ENCODE assay signal across 8 cellular contexts in genomic region chr21:43494279-43495012, GRCh38.
DNase-seq lines count a peak whose midpoint lies in the region; ATAC-seq, FAIRE-seq and TF ChIP-seq lines count a peak whose summit lies in the region.
"Not testable (repeated sequence)": the region's sequence is repeated elsewhere in the genome, so short reads cannot be mapped to it uniquely, and the experiment has no call there.

No MANE protein-coding gene starts in this region.

- TF ChIP-seq POLR2A in H54 (IDR thresholded peaks at IDR 0.05; ENCODE audit: low read depth, low read length); GM12878 (IDR thresholded peaks at IDR 0.05; ENCODE audit: low read depth, low read length); gastroesophageal sphincter (IDR thresholded peaks at IDR 0.05): not testable (repeated sequence)

- H3K27me3 Mint-ChIP-seq in activated CD8-positive, alpha-beta T cell treated with anti-CD3 and anti-CD28 coated beads, Interleukin-2, amount 10 ng/mL, durations not matched to agents 7 days and 5 days (ENCODE audit: low read depth); natural killer cell treated with Interleukin-12 subunit alpha and Interleukin-12 subunit beta and Interleukin-15 and Interleukin-18, amount 100 ng/mL, for 72 hours; stimulated activated naive B cell treated with anti-CD40 and anti-IgM and Interleukin-4, amounts not matched to agents 10 μg/mL and 1 μg/mL and 100 μg/mL, for 72 hours: not testable (repeated sequence)

- H3K27ac Mint-ChIP-seq in activated CD8-positive, alpha-beta T cell treated with anti-CD3 and anti-CD28 coated beads, Interleukin-2, amount 10 ng/mL, durations not matched to agents 7 days and 5 days; natural killer cell treated with Interleukin-12 subunit alpha and Interleukin-12 subunit beta and Interleukin-15 and Interleukin-18, amount 100 ng/mL, for 72 hours; stimulated activated naive B cell treated with anti-CD40 and anti-IgM and Interleukin-4, amounts not matched to agents 10 μg/mL and 1 μg/mL and 100 μg/mL, for 72 hours: not testable (repeated sequence)

- not testable (repeated sequence) for H3K79me2 ChIP-seq in GM12878 (ENCODE audit: control insufficient read depth, insufficient read depth, low read length)

- H3K4me2 ChIP-seq in GM12878 (ENCODE audit: control insufficient read depth, insufficient read depth) = not testable (repeated sequence)

- peak; percentile 57 for FAIRE-seq in H54 (lab: Jason Lieb, UNC)
- FAIRE-seq in RCC 7860 (lab: Jason Lieb, UNC) = peak; percentile 97
- FAIRE-seq in GM12878 (lab: Jason Lieb, UNC) = not testable (repeated sequence)

- not testable (repeated sequence) for H3K4me1 ChIP-seq in GM12878 (ENCODE audit: control insufficient read depth, insufficient read depth, low read length); gastroesophageal sphincter; left lung

- not testable (repeated sequence) for H3K27ac ChIP-seq in GM12878 (ENCODE audit: control insufficient read depth, insufficient read depth); gastroesophageal sphincter; left lung

- intact Hi-C loops in GM12878 (cut with micrococcal nuclease; ENCODE audit: unreplicated experiment); left lung (cut with DNase I): not testable (repeated sequence)

- not testable (repeated sequence) for H3K9me3 ChIP-seq in GM12878 (replicated peaks; ENCODE audit: control insufficient read depth, insufficient read depth, low read length); gastroesophageal sphincter; left lung

- not testable (repeated sequence) for H3K27me3 ChIP-seq in GM12878 (replicated peaks in 1 of 2; ENCODE audit: control insufficient read depth in 2 of 2, insufficient read depth in 2 of 2, low read length in 1 of 2); gastroesophageal sphincter; left lung

- H2AFZ ChIP-seq in GM12878 (ENCODE audit: control insufficient read depth, low read depth, low read length) = not testable (repeated sequence)

- in situ Hi-C loops in GM12878 (cut with MboI) = not testable (repeated sequence)

- not testable (repeated sequence) for H3K9me3 Mint-ChIP-seq in activated CD8-positive, alpha-beta T cell treated with anti-CD3 and anti-CD28 coated beads, Interleukin-2, amount 10 ng/mL, durations not matched to agents 7 days and 5 days (ENCODE audit: insufficient read depth); natural killer cell treated with Interleukin-12 subunit alpha and Interleukin-12 subunit beta and Interleukin-15 and Interleukin-18, amount 100 ng/mL, for 72 hours; stimulated activated naive B cell treated with anti-CD40 and anti-IgM and Interleukin-4, amounts not matched to agents 10 μg/mL and 1 μg/mL and 100 μg/mL, for 72 hours

- POLR2A ChIA-PET in activated CD8-positive, alpha-beta T cell treated with anti-CD3 and anti-CD28 coated beads, Interleukin-2, amount 10 ng/mL, durations not matched to agents 7 days and 5 days (lab: Charles Lee); GM12878 (lab: Charles Lee): not testable (repeated sequence)

- not testable (repeated sequence) for H3K4me3 ChIP-seq in GM12878, gastroesophageal sphincter, left lung

- H4K20me1 ChIP-seq in GM12878 (ENCODE audit: control insufficient read depth, insufficient read depth) = not testable (repeated sequence)

- H3K4me1 Mint-ChIP-seq in activated CD8-positive, alpha-beta T cell treated with anti-CD3 and anti-CD28 coated beads, Interleukin-2, amount 10 ng/mL, durations not matched to agents 7 days and 5 days (ENCODE audit: low read depth); natural killer cell treated with Interleukin-12 subunit alpha and Interleukin-12 subunit beta and Interleukin-15 and Interleukin-18, amount 100 ng/mL, for 72 hours (ENCODE audit: low read depth in 2 of 2); stimulated activated naive B cell treated with anti-CD40 and anti-IgM and Interleukin-4, amounts not matched to agents 10 μg/mL and 1 μg/mL and 100 μg/mL, for 72 hours: not testable (repeated sequence)

- CTCF ChIA-PET in activated CD8-positive, alpha-beta T cell treated with anti-CD3 and anti-CD28 coated beads, Interleukin-2, amount 10 ng/mL, durations not matched to agents 7 days and 5 days (lab: Charles Lee); GM12878 (lab: Yijun Ruan, JAX): not testable (repeated sequence)

- H3K36me3 ChIP-seq in GM12878 (ENCODE audit: control insufficient read depth in 2 of 2, insufficient read depth in 2 of 2, low read length in 1 of 2); gastroesophageal sphincter; left lung: not testable (repeated sequence)

- H3K9ac ChIP-seq in GM12878 (ENCODE audit: control insufficient read depth, insufficient read depth, low read length) = not testable (repeated sequence)

- not testable (repeated sequence) for TF ChIP-seq CTCF in GM12878 (IDR thresholded peaks at IDR 0.05 in 2 of 3, conservative IDR thresholded peaks at IDR 0.05 in 1 of 3; ENCODE audit: control insufficient read depth in 2 of 3, extremely low read depth in 1 of 3, insufficient read depth in 1 of 3, low read depth in 3 of 3, low read length in 3 of 3); gastroesophageal sphincter (IDR thresholded peaks at IDR 0.05); left lung (IDR thresholded peaks at IDR 0.05)

- H3K4me3 Mint-ChIP-seq in activated CD8-positive, alpha-beta T cell treated with anti-CD3 and anti-CD28 coated beads, Interleukin-2, amount 10 ng/mL, durations not matched to agents 7 days and 5 days; natural killer cell treated with Interleukin-12 subunit alpha and Interleukin-12 subunit beta and Interleukin-15 and Interleukin-18, amount 100 ng/mL, for 72 hours; stimulated activated naive B cell treated with anti-CD40 and anti-IgM and Interleukin-4, amounts not matched to agents 10 μg/mL and 1 μg/mL and 100 μg/mL, for 72 hours: not testable (repeated sequence)

- not testable (repeated sequence) for TF ChIP-seq EP300 in GM12878 (IDR thresholded peaks at IDR 0.05; ENCODE audit: borderline replicate concordance in 1 of 2, control insufficient read depth in 1 of 2, low read depth in 2 of 2, low read length in 2 of 2); gastroesophageal sphincter (IDR thresholded peaks at IDR 0.05)

- WGBS in GM12878 (ENCODE audit: insufficient coverage, insufficient replicate concordance, low lambda C conversion rate, missing lambda C conversion rate) = no CpG with 5 or more reads among the region's 18 CpGs
- WGBS in gastroesophageal sphincter (ENCODE audit: low coverage in 1 of 2), 2 donors = no CpG with 5 or more reads among the region's 18 CpGs

- BruUV-seq in GM12878 (replicated peaks; lab: Mats Ljungman, UMichigan) = not testable (repeated sequence)

- H3K36me3 Mint-ChIP-seq in activated CD8-positive, alpha-beta T cell treated with anti-CD3 and anti-CD28 coated beads, Interleukin-2, amount 10 ng/mL, durations not matched to agents 7 days and 5 days (ENCODE audit: low read depth); natural killer cell treated with Interleukin-12 subunit alpha and Interleukin-12 subunit beta and Interleukin-15 and Interleukin-18, amount 100 ng/mL, for 72 hours; stimulated activated naive B cell treated with anti-CD40 and anti-IgM and Interleukin-4, amounts not matched to agents 10 μg/mL and 1 μg/mL and 100 μg/mL, for 72 hours: not testable (repeated sequence)

- RAD21 ChIA-PET in GM12878 (lab: Charles Lee; ENCODE audit: unreplicated experiment) = not testable (repeated sequence)

- TF ChIP-seq RAD21 in GM12878 (IDR thresholded peaks at IDR 0.05; ENCODE audit: insufficient read depth, low read depth, low read length) = not testable (repeated sequence)

- SMC1A ChIA-PET in GM12878 (lab: Charles Lee; ENCODE audit: uncharacterized antibody, unreplicated experiment) = not testable (repeated sequence)

- DNase-seq in H54 (ENCODE audit: insufficient read length, low spot score); RCC 7860 (ENCODE audit: low spot score); activated CD8-positive, alpha-beta T cell treated with anti-CD3 and anti-CD28 coated beads, Interleukin-2, amount 10 ng/mL, durations not matched to agents 7 days and 5 days; GM12878 (ENCODE audit: low read depth, low spot score); stimulated activated naive B cell treated with anti-CD40 and anti-IgM and Interleukin-4, amounts not matched to agents 10 μg/mL and 1 μg/mL and 100 μg/mL, for 72 hours: not testable (repeated sequence)
- peak; percentile 33 to 35 for DNase-seq in left lung
- peak; percentile 54 for DNase-seq in natural killer cell treated with Interleukin-12 subunit alpha and Interleukin-12 subunit beta and Interleukin-15 and Interleukin-18, amount 100 ng/mL, for 72 hours (ENCODE audit: low spot score)

- ATAC-seq in activated CD8-positive, alpha-beta T cell treated with anti-CD3 and anti-CD28 coated beads, Interleukin-2, amount 10 ng/mL, durations not matched to agents 7 days and 5 days = peak; percentile 55
- ATAC-seq in GM12878 (peak; percentile 24; the same call in 1 of the 3 replicates), gastroesophageal sphincter (peak; percentile 41), left lung (peak; percentile 78)
- ATAC-seq in natural killer cell treated with Interleukin-12 subunit alpha and Interleukin-12 subunit beta and Interleukin-15 and Interleukin-18, amount 100 ng/mL, for 72 hours = peak; percentile 92 to 94
- peak; percentile 84 to 89 for ATAC-seq in stimulated activated naive B cell treated with anti-CD40 and anti-IgM and Interleukin-4, amounts not matched to agents 10 μg/mL and 1 μg/mL and 100 μg/mL, for 72 hours (replicated peaks)

Comparison
In these comparisons a context has a peak if more than half of its experiments do, and no peak if none do; other contexts are left out.
1. ATAC-seq: peak in every context shown above with its lines; median percentile 93 in natural killer cell treated with Interleukin-12 subunit alpha and Interleukin-12 subunit beta and Interleukin-15 and Interleukin-18, amount 100 ng/mL, for 72 hours; 86 in stimulated activated naive B cell treated with anti-CD40 and anti-IgM and Interleukin-4, amounts not matched to agents 10 μg/mL and 1 μg/mL and 100 μg/mL, for 72 hours; 78 in left lung; 55 in activated CD8-positive, alpha-beta T cell treated with anti-CD3 and anti-CD28 coated beads, Interleukin-2, amount 10 ng/mL, durations not matched to agents 7 days and 5 days; 41 in gastroesophageal sphincter; 24 in GM12878.